Comparison of ENCODE assay signal across 2 cellular contexts in the genomic region with DNA sequence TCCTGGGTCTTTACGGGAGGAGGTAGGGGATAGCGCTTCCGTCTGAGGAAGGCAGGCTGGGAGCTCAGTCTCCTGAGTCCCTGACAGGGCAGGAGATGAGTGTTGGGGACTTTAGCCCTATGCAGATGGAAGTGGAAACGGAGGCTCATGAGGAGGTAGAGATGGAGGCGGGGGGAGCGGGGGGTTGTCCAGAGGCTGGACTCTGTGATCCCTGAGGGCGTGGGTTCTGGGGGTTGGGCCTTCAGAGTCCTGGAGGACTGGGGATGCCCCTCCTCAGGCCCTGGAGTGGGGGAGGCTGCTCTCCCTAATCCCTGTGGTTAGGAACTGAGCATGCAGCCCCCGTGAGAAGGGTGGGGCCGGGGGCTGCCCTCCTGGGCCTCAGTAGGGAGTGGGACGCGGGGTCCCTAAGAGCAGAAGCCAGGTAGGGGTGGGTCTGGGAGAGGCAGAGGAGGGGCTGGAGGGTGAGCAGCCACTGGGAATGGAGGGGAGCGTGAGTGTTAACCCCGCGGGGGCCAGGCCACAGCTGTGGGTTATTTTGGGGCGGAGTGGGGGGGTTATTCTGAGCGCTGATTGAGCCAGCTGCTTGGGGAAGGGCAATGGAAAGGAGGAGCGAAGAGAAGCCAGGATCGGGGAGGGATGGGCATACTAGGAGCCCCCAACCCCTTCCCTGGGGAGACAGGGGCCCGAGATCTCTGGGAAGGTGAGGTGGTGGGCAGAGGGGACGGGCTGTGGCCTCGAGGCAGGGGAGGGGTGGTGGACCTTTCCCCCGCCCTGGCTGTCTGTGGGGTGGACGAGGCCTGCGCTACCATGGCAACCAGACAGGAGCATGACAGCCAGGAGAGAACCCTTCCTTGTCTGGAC.
TF ChIP-seq lines count a peak whose summit lies in the region.

No MANE protein-coding gene starts in this region.

TF ChIP-seq in A549, 52 proteins besides CTCF, POLR2A, EP300 and RAD21:
- TF ChIP-seq REST (IDR thresholded peaks at IDR 0.05) (no peak), CBX2 (IDR thresholded peaks at IDR 0.05; ENCODE audit: borderline replicate concordance, low read depth) (no peak), RNF2 (IDR thresholded peaks at IDR 0.05; ENCODE audit: borderline replicate concordance, low read depth) (no peak), ZNF302 (CRISPR knock-in tag; IDR thresholded peaks at IDR 0.05) (no peak), POLR2AphosphoS2 (conservative IDR thresholded peaks at IDR 0.05; ENCODE audit: low read length) (no peak), KDM1A (IDR thresholded peaks at IDR 0.05; ENCODE audit: low read depth) (no peak)
- TF ChIP-seq, protein P1, sequence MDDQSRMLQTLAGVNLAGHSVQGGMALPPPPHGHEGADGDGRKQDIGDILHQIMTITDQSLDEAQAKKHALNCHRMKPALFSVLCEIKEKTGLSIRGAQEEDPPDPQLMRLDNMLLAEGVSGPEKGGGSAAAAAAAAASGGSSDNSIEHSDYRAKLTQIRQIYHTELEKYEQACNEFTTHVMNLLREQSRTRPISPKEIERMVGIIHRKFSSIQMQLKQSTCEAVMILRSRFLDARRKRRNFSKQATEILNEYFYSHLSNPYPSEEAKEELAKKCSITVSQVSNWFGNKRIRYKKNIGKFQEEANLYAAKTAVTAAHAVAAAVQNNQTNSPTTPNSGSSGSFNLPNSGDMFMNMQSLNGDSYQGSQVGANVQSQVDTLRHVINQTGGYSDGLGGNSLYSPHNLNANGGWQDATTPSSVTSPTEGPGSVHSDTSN (IDR thresholded peaks at IDR 0.05), result 0 out of 2 replicates have a peak, but pooled peaks have one; percentile 12

TF ChIP-seq in HEK293, 187 proteins besides CTCF, POLR2A, EP300 and RAD21 (continued from another document):
- TF ChIP-seq REST (tag by site-specific recombination; IDR thresholded peaks at IDR 0.05), result no peak
- TF ChIP-seq ZNF747 (tag by site-specific recombination; IDR thresholded peaks at IDR 0.05), result no peak
- TF ChIP-seq MZF1 (tag by site-specific recombination; IDR thresholded peaks at IDR 0.05; ENCODE audit: borderline replicate concordance), result no peak
- TF ChIP-seq ZNF223 (tag by site-specific recombination; IDR thresholded peaks at IDR 0.05), result peak; percentile 76
- 0 out of 2 replicates have a peak, but pooled peaks have one; percentile 12 for TF ChIP-seq SP3 (tag by site-specific recombination; IDR thresholded peaks at IDR 0.05)
- TF ChIP-seq ZFHX2 (tag by site-specific recombination; conservative IDR thresholded peaks at IDR 0.05), result peak; percentile 21
- TF ChIP-seq ZSCAN5A (tag by site-specific recombination; IDR thresholded peaks at IDR 0.05), result no peak
- peak; percentile 80 for TF ChIP-seq PATZ1 (tag by site-specific recombination; IDR thresholded peaks at IDR 0.05)
- TF ChIP-seq ZNF18 (tag by site-specific recombination; IDR thresholded peaks at IDR 0.05), result no peak
TF ChIP-seq in HEK293: peak in this region for 5.
